Comparison of ENCODE assay signal across 13 cellular contexts in the genomic region with DNA sequence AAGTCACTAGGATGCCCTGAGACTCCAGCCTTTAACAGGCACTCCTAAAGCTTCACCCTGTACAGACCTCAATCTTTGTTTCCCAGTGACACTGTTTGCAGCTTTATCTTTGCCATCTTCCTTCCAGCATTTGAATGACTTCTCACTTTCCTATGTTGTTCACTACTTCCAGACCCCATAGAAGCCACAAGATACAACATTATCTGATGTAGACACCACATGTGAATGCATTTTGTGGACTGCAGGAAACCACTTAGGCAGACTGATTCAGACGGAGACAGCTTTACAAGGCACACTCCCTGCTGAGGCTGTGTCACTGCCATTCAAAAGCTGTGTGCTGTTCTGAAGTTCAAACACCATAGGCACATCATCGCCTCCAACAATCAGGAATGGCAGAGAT.
A peak's percentile ranks its signal among the peaks of the same experiment; 100 is the strongest.
DNase-seq lines count a peak whose midpoint lies in the region; ATAC-seq and TF ChIP-seq lines count a peak whose summit lies in the region.
"Had no signal": no experiment of that assay in that cellular context is flagged by ENCODE, and none has a peak within 500 bp of the region (broad histone marks: within the 10 kb centered on the region; RNA-seq: fewer than 3 reads in every experiment).

No MANE protein-coding gene starts in this region.

- no peak overlapping the region for H3K4me3 Mint-ChIP-seq in stimulated activated effector memory CD8-positive, alpha-beta T cell treated with anti-CD3 and anti-CD28 coated beads, Interleukin-12 subunit alpha, Interleukin-12 subunit beta, amount 100 ng/mL, for 72 hours

- H3K36me3 Mint-ChIP-seq in stimulated activated effector memory CD8-positive, alpha-beta T cell treated with anti-CD3 and anti-CD28 coated beads, Interleukin-12 subunit alpha, Interleukin-12 subunit beta, amount 100 ng/mL, for 72 hours = no peaks in the 10 kb centered on the region

- H3K4me1 Mint-ChIP-seq in stimulated activated effector memory CD8-positive, alpha-beta T cell treated with anti-CD3 and anti-CD28 coated beads, Interleukin-12 subunit alpha, Interleukin-12 subunit beta, amount 100 ng/mL, for 72 hours = peaks cover 6% of the 10 kb centered on the region

- no peak for TF ChIP-seq CTCF in astrocyte of the spinal cord (IDR thresholded peaks at IDR 0.05; ENCODE audit: low read depth, low read length)

- no peaks in the 10 kb centered on the region for H3K9me3 Mint-ChIP-seq in stimulated activated effector memory CD8-positive, alpha-beta T cell treated with anti-CD3 and anti-CD28 coated beads, Interleukin-12 subunit alpha, Interleukin-12 subunit beta, amount 100 ng/mL, for 72 hours

- peak; percentile 87 for ATAC-seq in stimulated activated effector memory CD8-positive, alpha-beta T cell treated with anti-CD3 and anti-CD28 coated beads, Interleukin-12 subunit alpha, Interleukin-12 subunit beta, amount 100 ng/mL, for 72 hours

- peak; percentile 12 for DNase-seq in stimulated activated CD4-positive, alpha-beta T cell treated with anti-CD3 and anti-CD28 coated beads, Interleukin-15, amount 100 ng/mL, for 24 hours
- no peak for DNase-seq in stimulated activated CD4-positive, alpha-beta T cell treated with anti-CD3 and anti-CD28 coated beads, Interleukin-4, amount 100 ng/mL, for 4 hours
- DNase-seq in M059J (ENCODE audit: low read depth) (peak; percentile 45), astrocyte of the spinal cord (ENCODE audit: low read depth, low spot score) (peak; percentile 40), midbrain (lab: John Stamatoyannopoulos, UW) (no peak), GM03348 (ENCODE audit: low spot score) (no peak), NCI-H187 treated with DMSO at 0.1 percent for 48 hours (lab: John Stamatoyannopoulos, UW) (no peak)
- DNase-seq in stimulated activated effector memory CD8-positive, alpha-beta T cell treated with anti-CD3 and anti-CD28 coated beads, Interleukin-12 subunit alpha, Interleukin-12 subunit beta, amount 100 ng/mL, for 72 hours (ENCODE audit: low spot score in 2 of 2) = no peak
- DNase-seq: activated CD8-positive, alpha-beta memory T cell treated with anti-CD3 and anti-CD28 coated beads, Interleukin-2, amount 50 U/mL, for 48 hours; NCI-H1105; stimulated activated CD8-positive, alpha-beta memory T cell treated with anti-CD3 and anti-CD28 coated beads, Interleukin-4, amount 100 ng/mL, for 48 hours had no signal

- H3K27ac Mint-ChIP-seq in stimulated activated effector memory CD8-positive, alpha-beta T cell treated with anti-CD3 and anti-CD28 coated beads, Interleukin-12 subunit alpha, Interleukin-12 subunit beta, amount 100 ng/mL, for 72 hours = no peak overlapping the region

- H3K4me3 ChIP-seq in astrocyte of the spinal cord (ENCODE audit: low read depth, low read length) = no peak overlapping the region
- H3K4me3 ChIP-seq: prostate gland, tibial nerve had no signal

- in situ Hi-C loops in astrocyte of the spinal cord (cut with HindIII; ENCODE audit: low sequenced_read_pairs) = no loop called here

Comparison
In these comparisons a context has a peak if more than half of its experiments do, and no peak if none do; other contexts are left out.
1. DNase-seq: peak in stimulated activated CD4-positive, alpha-beta T cell treated with anti-CD3 and anti-CD28 coated beads, Interleukin-15, amount 100 ng/mL, for 24 hours (single experiment), M059J (single experiment) and astrocyte of the spinal cord (single experiment); none in stimulated activated CD4-positive, alpha-beta T cell treated with anti-CD3 and anti-CD28 coated beads, Interleukin-4, amount 100 ng/mL, for 4 hours (0 of 2), stimulated activated effector memory CD8-positive, alpha-beta T cell treated with anti-CD3 and anti-CD28 coated beads, Interleukin-12 subunit alpha, Interleukin-12 subunit beta, amount 100 ng/mL, for 72 hours (0 of 2), midbrain (single experiment), GM03348 (single experiment) and NCI-H187 treated with DMSO at 0.1 percent for 48 hours (single experiment).